Comparison of ENCODE assay signal across 9 cellular contexts in genomic region chr6:100490065-100490464, GRCh38. TPM values are rescaled to one million over a fixed set of nuclear protein-coding genes. Genes with fewer than 3 reads are reported as not detected.
"Had no signal": no experiment of that assay in that cellular context is flagged by ENCODE, and none has a peak within 500 bp of the region (broad histone marks: within the 10 kb centered on the region; RNA-seq: fewer than 3 reads in every experiment).

No MANE protein-coding gene starts in this region.

- H3K4me3 ChIP-seq: GM23338 had no signal

- DNase-seq: H9, HCEC 1CT, HFFc6, KBM-7 had no signal

- H2AFZ ChIP-seq: GM23338 had no signal

- H3K4me2 ChIP-seq: GM23338 had no signal

- H3K27ac ChIP-seq: HL-60 had no signal

RNA-seq across cellular contexts. Expression of gene SIM1, which starts 25.3 kb away (rescaled TPM):
- total RNA-seq: H9, HepG2, HT1080 had no signal
- polyA plus RNA-seq: HepG2, IgD-negative memory B cell had no signal
